33 cellular contexts compared by ENCODE assay signal in genomic region chr11:124409906-124410305, GRCh38. TPM values are rescaled to one million over a fixed set of nuclear protein-coding genes. Genes with fewer than 3 reads are reported as not detected.
"Had no signal": no experiment of that assay in that cellular context is flagged by ENCODE, and none has a peak within 500 bp of the region (broad histone marks: within the 10 kb centered on the region; RNA-seq: fewer than 3 reads in every experiment).

No MANE protein-coding gene starts in this region.

- H3K27me3 ChIP-seq: Peyer's patch, SJSA1 had no signal

- H3K4me2 ChIP-seq: SK-N-SH had no signal

- H3K9me3 ChIP-seq: MG63, Peyer's patch, SJSA1, SK-N-SH had no signal

- ATAC-seq: PC-3 had no signal

- H3K4me3 ChIP-seq: MG63, Peyer's patch, SJSA1 had no signal

- H3K36me3 ChIP-seq: MG63, Peyer's patch, SJSA1 had no signal

- H3K4me1 ChIP-seq: Peyer's patch had no signal

- H3K27ac ChIP-seq: Peyer's patch, SJSA1 had no signal

- DNase-seq: Kasumi-1, MG63, NCI-H1048, NCI-H1092 treated with DMSO at 0.1 percent for 48 hours, NCI-H1105 treated with DMSO at 0.1 percent for 48 hours, NCI-H1417, NCI-H1436, NCI-H146, NCI-H1694, NCI-H187, NCI-H1930, NCI-H2029 treated with DMSO at 0.1 percent for 48 hours, NCI-H2081 treated with DMSO at 0.1 percent for 48 hours, NCI-H2107, NCI-H2171, NCI-H226, NCI-H446 treated with DMSO at 0.1 percent for 48 hours, NCI-H510A, NCI-H524, NCI-H526 treated with DMSO at 0.1 percent for 48 hours, NCI-H748 treated with DMSO at 0.1 percent for 48 hours, NCI-H82, OCI-M1, PC-3, Peyer's patch, Right ventricle myocardium superior, RPMI8226, SHP77 treated with DMSO at 0.1 percent for 48 hours, SK-N-SH, SW 1271, T-helper 1 cell had no signal

- H3K9ac ChIP-seq: SK-N-SH had no signal

RNA-seq across cellular contexts. Expression of gene OR8B3, which starts 11.1 kb away (rescaled TPM):
- total RNA-seq: M059J, PC-3, Peyer's patch, Right ventricle myocardium superior, SJSA1 had no signal
- polyA plus RNA-seq: SK-N-SH had no signal

RNA-seq across cellular contexts. Expression of gene OR8B4, which starts 14.8 kb away (rescaled TPM):
- total RNA-seq: M059J, PC-3, Peyer's patch, Right ventricle myocardium superior, SJSA1 had no signal
- polyA plus RNA-seq: SK-N-SH had no signal

RNA-seq across cellular contexts. Expression of gene OR8B2, which starts 25.6 kb away (rescaled TPM):
- total RNA-seq: M059J, PC-3, Peyer's patch, Right ventricle myocardium superior, SJSA1 had no signal
- polyA plus RNA-seq: SK-N-SH had no signal

RNA-seq across cellular contexts. Expression of gene OR8B8, which starts 35.6 kb away (rescaled TPM):
- total RNA-seq: M059J, PC-3, Peyer's patch, Right ventricle myocardium superior, SJSA1 had no signal
- polyA plus RNA-seq: SK-N-SH had no signal
